1 cellular context compared by ENCODE assay signal in genomic region chr19:7197760-7198696, GRCh38.
TF ChIP-seq lines count a peak whose summit lies in the region.

No MANE protein-coding gene starts in this region.

TF ChIP-seq in WTC11, 78 proteins besides CTCF, POLR2A, EP300 and RAD21 (continued from another document and continues in another):
- peak; percentile 1; the same call in 1 of the 2 replicates for TF ChIP-seq NFYB (CRISPR knock-in tag; conservative IDR thresholded peaks at IDR 0.05; ENCODE audit: low read depth)
- no peak; the same call in 1 of the 2 replicates for TF ChIP-seq FOXK1 (CRISPR knock-in tag; IDR thresholded peaks at IDR 0.05)
- no peak for TF ChIP-seq ZNF138 (CRISPR knock-in tag; conservative IDR thresholded peaks at IDR 0.05)
- no peak for TF ChIP-seq SMAD3 (CRISPR knock-in tag; IDR thresholded peaks at IDR 0.05; ENCODE audit: borderline replicate concordance)
- no peak for TF ChIP-seq ARID4B (CRISPR knock-in tag; IDR thresholded peaks at IDR 0.05; ENCODE audit: borderline replicate concordance)
- no peak for TF ChIP-seq ZMAT4 (CRISPR knock-in tag; IDR thresholded peaks at IDR 0.05)
- no peak for TF ChIP-seq ZNF532 (CRISPR knock-in tag; IDR thresholded peaks at IDR 0.05; ENCODE audit: borderline replicate concordance)
- no peak; the same call in 1 of the 2 replicates for TF ChIP-seq TEAD4 (CRISPR knock-in tag; IDR thresholded peaks at IDR 0.05)
- TF ChIP-seq CDX4 (CRISPR knock-in tag; IDR thresholded peaks at IDR 0.05; ENCODE audit: borderline replicate concordance), result no peak
- TF ChIP-seq PRDM15 (CRISPR knock-in tag; IDR thresholded peaks at IDR 0.05), result peak; percentile 98
- TF ChIP-seq JAZF1 (CRISPR knock-in tag; IDR thresholded peaks at IDR 0.05), result no peak
- TF ChIP-seq E2F1 (CRISPR knock-in tag; IDR thresholded peaks at IDR 0.05), result no peak
- no peak for TF ChIP-seq ERG (CRISPR knock-in tag; IDR thresholded peaks at IDR 0.05)
- no peak for TF ChIP-seq IRF1 (CRISPR knock-in tag; IDR thresholded peaks at IDR 0.05)
- TF ChIP-seq ETV6 (CRISPR knock-in tag; IDR thresholded peaks at IDR 0.05), result peak; percentile 29; the same call in 1 of the 2 replicates
- TF ChIP-seq FOXP1 (CRISPR knock-in tag; IDR thresholded peaks at IDR 0.05; ENCODE audit: borderline replicate concordance), result no peak
- TF ChIP-seq ATF2 (CRISPR knock-in tag; IDR thresholded peaks at IDR 0.05; ENCODE audit: borderline replicate concordance, low read depth), result no peak
- no peak for TF ChIP-seq ZNF416 (CRISPR knock-in tag; IDR thresholded peaks at IDR 0.05)
- no peak for TF ChIP-seq ZBTB21 (CRISPR knock-in tag; IDR thresholded peaks at IDR 0.05; ENCODE audit: borderline replicate concordance)
- no peak for TF ChIP-seq USF2 (CRISPR knock-in tag; IDR thresholded peaks at IDR 0.05)
- no peak for TF ChIP-seq GABPB1 (CRISPR knock-in tag; IDR thresholded peaks at IDR 0.05)
- 0 out of 2 replicates have a peak, but pooled peaks have one; percentile 24 for TF ChIP-seq CREM (CRISPR knock-in tag; IDR thresholded peaks at IDR 0.05)
- no peak for TF ChIP-seq HMGA2 (CRISPR knock-in tag; IDR thresholded peaks at IDR 0.05)
- TF ChIP-seq ZNF396 (CRISPR knock-in tag; IDR thresholded peaks at IDR 0.05; ENCODE audit: borderline replicate concordance), result no peak
- no peak for TF ChIP-seq STAT6 (CRISPR knock-in tag; conservative IDR thresholded peaks at IDR 0.05; ENCODE audit: low read depth)
